Comparison of ENCODE assay signal across 2 cellular contexts in the genomic region with DNA sequence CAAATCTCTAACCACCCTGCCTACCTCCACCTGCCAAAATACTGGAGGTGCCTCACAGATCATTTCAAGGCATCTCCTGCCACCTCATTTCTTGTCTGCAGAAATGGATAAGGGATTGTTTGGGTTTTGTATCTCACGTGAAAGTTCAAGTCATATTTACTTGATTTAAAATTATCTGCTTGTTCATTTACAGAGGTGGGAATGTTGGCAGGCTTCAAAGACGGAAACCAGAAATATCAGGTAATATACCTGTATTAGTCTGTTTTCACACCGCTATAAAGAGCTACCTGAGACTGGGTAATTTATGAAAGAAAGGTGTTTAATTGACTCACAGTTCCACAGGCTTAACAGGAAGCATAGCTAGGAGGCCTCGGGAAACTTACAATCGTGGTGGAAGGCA.
TF ChIP-seq lines count a peak whose summit lies in the region.

No MANE protein-coding gene starts in this region.

TF ChIP-seq in HepG2, 621 proteins besides CTCF, POLR2A, EP300 and RAD21 (continued from another document):
- no peak for TF ChIP-seq MXD4 (CRISPR knock-in tag; IDR thresholded peaks at IDR 0.05)
- no peak for TF ChIP-seq ZFP1 (CRISPR knock-in tag; IDR thresholded peaks at IDR 0.05)
- TF ChIP-seq PITX1 (CRISPR knock-in tag; IDR thresholded peaks at IDR 0.05) = no peak
- no peak for TF ChIP-seq MEF2D (CRISPR knock-in tag; IDR thresholded peaks at IDR 0.05)
- TF ChIP-seq ZNF230 (CRISPR knock-in tag; IDR thresholded peaks at IDR 0.05) = no peak
- no peak for TF ChIP-seq MAZ (IDR thresholded peaks at IDR 0.05; ENCODE audit: borderline replicate concordance, low read depth, low read length)
- TF ChIP-seq MAZ (CRISPR knock-in tag; IDR thresholded peaks at IDR 0.05; ENCODE audit: low read depth) = no peak
- TF ChIP-seq, protein P1, sequence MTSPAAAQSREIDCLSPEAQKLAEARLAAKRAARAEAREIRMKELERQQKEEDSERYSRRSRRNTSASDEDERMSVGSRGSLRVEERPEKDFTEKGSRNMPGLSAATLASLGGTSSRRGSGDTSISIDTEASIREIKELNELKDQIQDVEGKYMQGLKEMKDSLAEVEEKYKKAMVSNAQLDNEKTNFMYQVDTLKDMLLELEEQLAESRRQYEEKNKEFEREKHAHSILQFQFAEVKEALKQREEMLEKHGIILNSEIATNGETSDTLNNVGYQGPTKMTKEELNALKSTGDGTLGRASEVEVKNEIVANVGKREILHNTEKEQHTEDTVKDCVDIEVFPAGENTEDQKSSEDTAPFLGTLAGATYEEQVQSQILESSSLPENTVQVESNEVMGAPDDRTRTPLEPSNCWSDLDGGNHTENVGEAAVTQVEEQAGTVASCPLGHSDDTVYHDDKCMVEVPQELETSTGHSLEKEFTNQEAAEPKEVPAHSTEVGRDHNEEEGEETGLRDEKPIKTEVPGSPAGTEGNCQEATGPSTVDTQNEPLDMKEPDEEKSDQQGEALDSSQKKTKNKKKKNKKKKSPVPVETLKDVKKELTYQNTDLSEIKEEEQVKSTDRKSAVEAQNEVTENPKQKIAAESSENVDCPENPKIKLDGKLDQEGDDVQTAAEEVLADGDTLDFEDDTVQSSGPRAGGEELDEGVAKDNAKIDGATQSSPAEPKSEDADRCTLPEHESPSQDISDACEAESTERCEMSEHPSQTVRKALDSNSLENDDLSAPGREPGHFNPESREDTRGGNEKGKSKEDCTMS (CRISPR knock-in tag; conservative IDR thresholded peaks at IDR 0.05) = no peak
- no peak for TF ChIP-seq ZNF234 (CRISPR knock-in tag; conservative IDR thresholded peaks at IDR 0.05)
- TF ChIP-seq GTF3A (CRISPR knock-in tag; conservative IDR thresholded peaks at IDR 0.05) = no peak
- no peak for TF ChIP-seq ZNF558 (CRISPR knock-in tag; IDR thresholded peaks at IDR 0.05; ENCODE audit: borderline replicate concordance)
- TF ChIP-seq, protein P2, sequence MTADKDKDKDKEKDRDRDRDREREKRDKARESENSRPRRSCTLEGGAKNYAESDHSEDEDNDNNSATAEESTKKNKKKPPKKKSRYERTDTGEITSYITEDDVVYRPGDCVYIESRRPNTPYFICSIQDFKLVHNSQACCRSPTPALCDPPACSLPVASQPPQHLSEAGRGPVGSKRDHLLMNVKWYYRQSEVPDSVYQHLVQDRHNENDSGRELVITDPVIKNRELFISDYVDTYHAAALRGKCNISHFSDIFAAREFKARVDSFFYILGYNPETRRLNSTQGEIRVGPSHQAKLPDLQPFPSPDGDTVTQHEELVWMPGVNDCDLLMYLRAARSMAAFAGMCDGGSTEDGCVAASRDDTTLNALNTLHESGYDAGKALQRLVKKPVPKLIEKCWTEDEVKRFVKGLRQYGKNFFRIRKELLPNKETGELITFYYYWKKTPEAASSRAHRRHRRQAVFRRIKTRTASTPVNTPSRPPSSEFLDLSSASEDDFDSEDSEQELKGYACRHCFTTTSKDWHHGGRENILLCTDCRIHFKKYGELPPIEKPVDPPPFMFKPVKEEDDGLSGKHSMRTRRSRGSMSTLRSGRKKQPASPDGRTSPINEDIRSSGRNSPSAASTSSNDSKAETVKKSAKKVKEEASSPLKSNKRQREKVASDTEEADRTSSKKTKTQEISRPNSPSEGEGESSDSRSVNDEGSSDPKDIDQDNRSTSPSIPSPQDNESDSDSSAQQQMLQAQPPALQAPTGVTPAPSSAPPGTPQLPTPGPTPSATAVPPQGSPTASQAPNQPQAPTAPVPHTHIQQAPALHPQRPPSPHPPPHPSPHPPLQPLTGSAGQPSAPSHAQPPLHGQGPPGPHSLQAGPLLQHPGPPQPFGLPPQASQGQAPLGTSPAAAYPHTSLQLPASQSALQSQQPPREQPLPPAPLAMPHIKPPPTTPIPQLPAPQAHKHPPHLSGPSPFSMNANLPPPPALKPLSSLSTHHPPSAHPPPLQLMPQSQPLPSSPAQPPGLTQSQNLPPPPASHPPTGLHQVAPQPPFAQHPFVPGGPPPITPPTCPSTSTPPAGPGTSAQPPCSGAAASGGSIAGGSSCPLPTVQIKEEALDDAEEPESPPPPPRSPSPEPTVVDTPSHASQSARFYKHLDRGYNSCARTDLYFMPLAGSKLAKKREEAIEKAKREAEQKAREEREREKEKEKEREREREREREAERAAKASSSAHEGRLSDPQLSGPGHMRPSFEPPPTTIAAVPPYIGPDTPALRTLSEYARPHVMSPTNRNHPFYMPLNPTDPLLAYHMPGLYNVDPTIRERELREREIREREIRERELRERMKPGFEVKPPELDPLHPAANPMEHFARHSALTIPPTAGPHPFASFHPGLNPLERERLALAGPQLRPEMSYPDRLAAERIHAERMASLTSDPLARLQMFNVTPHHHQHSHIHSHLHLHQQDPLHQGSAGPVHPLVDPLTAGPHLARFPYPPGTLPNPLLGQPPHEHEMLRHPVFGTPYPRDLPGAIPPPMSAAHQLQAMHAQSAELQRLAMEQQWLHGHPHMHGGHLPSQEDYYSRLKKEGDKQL (CRISPR knock-in tag; IDR thresholded peaks at IDR 0.05; ENCODE audit: low read depth) = no peak
- TF ChIP-seq POLR2AphosphoS5 (IDR thresholded peaks at IDR 0.05; ENCODE audit: low read depth, low read length) = no peak
- TF ChIP-seq HNF4A (CRISPR knock-in tag; IDR thresholded peaks at IDR 0.05) = no peak
- no peak for TF ChIP-seq KLF6 (CRISPR knock-in tag; IDR thresholded peaks at IDR 0.05)
- TF ChIP-seq, protein P3, sequence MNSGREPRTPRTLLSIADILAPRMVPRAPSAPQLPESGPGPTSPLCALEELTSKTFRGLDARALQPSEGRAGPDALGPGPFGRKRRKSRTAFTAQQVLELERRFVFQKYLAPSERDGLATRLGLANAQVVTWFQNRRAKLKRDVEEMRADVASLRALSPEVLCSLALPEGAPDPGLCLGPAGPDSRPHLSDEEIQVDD (CRISPR knock-in tag; IDR thresholded peaks at IDR 0.05; ENCODE audit: borderline replicate concordance) = no peak

TF ChIP-seq in H1, 55 proteins besides CTCF, POLR2A, EP300 and RAD21 (continued from another document):
- TF ChIP-seq, protein P4, sequence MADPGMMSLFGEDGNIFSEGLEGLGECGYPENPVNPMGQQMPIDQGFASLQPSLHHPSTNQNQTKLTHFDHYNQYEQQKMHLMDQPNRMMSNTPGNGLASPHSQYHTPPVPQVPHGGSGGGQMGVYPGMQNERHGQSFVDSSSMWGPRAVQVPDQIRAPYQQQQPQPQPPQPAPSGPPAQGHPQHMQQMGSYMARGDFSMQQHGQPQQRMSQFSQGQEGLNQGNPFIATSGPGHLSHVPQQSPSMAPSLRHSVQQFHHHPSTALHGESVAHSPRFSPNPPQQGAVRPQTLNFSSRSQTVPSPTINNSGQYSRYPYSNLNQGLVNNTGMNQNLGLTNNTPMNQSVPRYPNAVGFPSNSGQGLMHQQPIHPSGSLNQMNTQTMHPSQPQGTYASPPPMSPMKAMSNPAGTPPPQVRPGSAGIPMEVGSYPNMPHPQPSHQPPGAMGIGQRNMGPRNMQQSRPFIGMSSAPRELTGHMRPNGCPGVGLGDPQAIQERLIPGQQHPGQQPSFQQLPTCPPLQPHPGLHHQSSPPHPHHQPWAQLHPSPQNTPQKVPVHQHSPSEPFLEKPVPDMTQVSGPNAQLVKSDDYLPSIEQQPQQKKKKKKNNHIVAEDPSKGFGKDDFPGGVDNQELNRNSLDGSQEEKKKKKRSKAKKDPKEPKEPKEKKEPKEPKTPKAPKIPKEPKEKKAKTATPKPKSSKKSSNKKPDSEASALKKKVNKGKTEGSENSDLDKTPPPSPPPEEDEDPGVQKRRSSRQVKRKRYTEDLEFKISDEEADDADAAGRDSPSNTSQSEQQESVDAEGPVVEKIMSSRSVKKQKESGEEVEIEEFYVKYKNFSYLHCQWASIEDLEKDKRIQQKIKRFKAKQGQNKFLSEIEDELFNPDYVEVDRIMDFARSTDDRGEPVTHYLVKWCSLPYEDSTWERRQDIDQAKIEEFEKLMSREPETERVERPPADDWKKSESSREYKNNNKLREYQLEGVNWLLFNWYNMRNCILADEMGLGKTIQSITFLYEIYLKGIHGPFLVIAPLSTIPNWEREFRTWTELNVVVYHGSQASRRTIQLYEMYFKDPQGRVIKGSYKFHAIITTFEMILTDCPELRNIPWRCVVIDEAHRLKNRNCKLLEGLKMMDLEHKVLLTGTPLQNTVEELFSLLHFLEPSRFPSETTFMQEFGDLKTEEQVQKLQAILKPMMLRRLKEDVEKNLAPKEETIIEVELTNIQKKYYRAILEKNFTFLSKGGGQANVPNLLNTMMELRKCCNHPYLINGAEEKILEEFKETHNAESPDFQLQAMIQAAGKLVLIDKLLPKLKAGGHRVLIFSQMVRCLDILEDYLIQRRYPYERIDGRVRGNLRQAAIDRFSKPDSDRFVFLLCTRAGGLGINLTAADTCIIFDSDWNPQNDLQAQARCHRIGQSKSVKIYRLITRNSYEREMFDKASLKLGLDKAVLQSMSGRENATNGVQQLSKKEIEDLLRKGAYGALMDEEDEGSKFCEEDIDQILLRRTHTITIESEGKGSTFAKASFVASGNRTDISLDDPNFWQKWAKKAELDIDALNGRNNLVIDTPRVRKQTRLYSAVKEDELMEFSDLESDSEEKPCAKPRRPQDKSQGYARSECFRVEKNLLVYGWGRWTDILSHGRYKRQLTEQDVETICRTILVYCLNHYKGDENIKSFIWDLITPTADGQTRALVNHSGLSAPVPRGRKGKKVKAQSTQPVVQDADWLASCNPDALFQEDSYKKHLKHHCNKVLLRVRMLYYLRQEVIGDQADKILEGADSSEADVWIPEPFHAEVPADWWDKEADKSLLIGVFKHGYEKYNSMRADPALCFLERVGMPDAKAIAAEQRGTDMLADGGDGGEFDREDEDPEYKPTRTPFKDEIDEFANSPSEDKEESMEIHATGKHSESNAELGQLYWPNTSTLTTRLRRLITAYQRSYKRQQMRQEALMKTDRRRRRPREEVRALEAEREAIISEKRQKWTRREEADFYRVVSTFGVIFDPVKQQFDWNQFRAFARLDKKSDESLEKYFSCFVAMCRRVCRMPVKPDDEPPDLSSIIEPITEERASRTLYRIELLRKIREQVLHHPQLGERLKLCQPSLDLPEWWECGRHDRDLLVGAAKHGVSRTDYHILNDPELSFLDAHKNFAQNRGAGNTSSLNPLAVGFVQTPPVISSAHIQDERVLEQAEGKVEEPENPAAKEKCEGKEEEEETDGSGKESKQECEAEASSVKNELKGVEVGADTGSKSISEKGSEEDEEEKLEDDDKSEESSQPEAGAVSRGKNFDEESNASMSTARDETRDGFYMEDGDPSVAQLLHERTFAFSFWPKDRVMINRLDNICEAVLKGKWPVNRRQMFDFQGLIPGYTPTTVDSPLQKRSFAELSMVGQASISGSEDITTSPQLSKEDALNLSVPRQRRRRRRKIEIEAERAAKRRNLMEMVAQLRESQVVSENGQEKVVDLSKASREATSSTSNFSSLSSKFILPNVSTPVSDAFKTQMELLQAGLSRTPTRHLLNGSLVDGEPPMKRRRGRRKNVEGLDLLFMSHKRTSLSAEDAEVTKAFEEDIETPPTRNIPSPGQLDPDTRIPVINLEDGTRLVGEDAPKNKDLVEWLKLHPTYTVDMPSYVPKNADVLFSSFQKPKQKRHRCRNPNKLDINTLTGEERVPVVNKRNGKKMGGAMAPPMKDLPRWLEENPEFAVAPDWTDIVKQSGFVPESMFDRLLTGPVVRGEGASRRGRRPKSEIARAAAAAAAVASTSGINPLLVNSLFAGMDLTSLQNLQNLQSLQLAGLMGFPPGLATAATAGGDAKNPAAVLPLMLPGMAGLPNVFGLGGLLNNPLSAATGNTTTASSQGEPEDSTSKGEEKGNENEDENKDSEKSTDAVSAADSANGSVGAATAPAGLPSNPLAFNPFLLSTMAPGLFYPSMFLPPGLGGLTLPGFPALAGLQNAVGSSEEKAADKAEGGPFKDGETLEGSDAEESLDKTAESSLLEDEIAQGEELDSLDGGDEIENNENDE (IDR thresholded peaks at IDR 0.05; ENCODE audit: insufficient replicate concordance, low read length) = no peak
- no peak for TF ChIP-seq FOSL1 (IDR thresholded peaks at IDR 0.05; ENCODE audit: insufficient read depth, low read depth, low read length)
- TF ChIP-seq MAFK (IDR thresholded peaks at IDR 0.05; ENCODE audit: low read depth, low read length) = no peak
- TF ChIP-seq SIX5 (IDR thresholded peaks at IDR 0.05; ENCODE audit: low read depth, low read length) = no peak
- no peak for TF ChIP-seq BRCA1 (IDR thresholded peaks at IDR 0.05; ENCODE audit: low read depth, low read length)
- no peak for TF ChIP-seq SP4 (IDR thresholded peaks at IDR 0.05; ENCODE audit: low read length)
- TF ChIP-seq KDM5A (IDR thresholded peaks at IDR 0.05; ENCODE audit: low read length) = no peak
- no peak for TF ChIP-seq HDAC2 (IDR thresholded peaks at IDR 0.05; ENCODE audit: borderline replicate concordance in 1 of 2, low read depth in 2 of 2, low read length in 2 of 2)
- no peak for TF ChIP-seq TAF1 (IDR thresholded peaks at IDR 0.05; ENCODE audit: low read depth, low read length)
- no peak for TF ChIP-seq RFX5 (IDR thresholded peaks at IDR 0.05; ENCODE audit: borderline replicate concordance, low read depth, low read length)
- no peak for TF ChIP-seq GTF2F1 (IDR thresholded peaks at IDR 0.05; ENCODE audit: borderline replicate concordance, low read depth, low read length)
- TF ChIP-seq CHD1 (IDR thresholded peaks at IDR 0.05; ENCODE audit: low read depth, low read length) = no peak
TF ChIP-seq in H1: peak in this region for 0.
